In genomic region chr4:159205462-159205861, GRCh38 we compare ENCODE assay signal across 17 cellular contexts.
DNase-seq lines count a peak whose midpoint lies in the region; ATAC-seq and TF ChIP-seq lines count a peak whose summit lies in the region.
"Had no signal": no experiment of that assay in that cellular context is flagged by ENCODE, and none has a peak within 500 bp of the region (broad histone marks: within the 10 kb centered on the region; RNA-seq: fewer than 3 reads in every experiment).

No MANE protein-coding gene starts in this region.

- POLR2A ChIA-PET in RWPE1 (lab: Yijun Ruan, JAX; ENCODE audit: low non-redundant PET) = no interaction called here

- ATAC-seq in stimulated activated naive CD8-positive, alpha-beta T cell treated with anti-CD3 and anti-CD28 coated beads, Interleukin-15, amount 100 ng/mL, for 72 hours = no peak
- no peak for ATAC-seq in HG02970 (IDR thresholded peaks at IDR 0.05; ENCODE audit: low FRiP score, unreplicated experiment)
- ATAC-seq: left ventricle myocardium superior had no signal

- TF ChIP-seq CTCF in RWPE1 (conservative IDR thresholded peaks at IDR 0.05; ENCODE audit: low read depth) = no peak

- no peak overlapping the region for H3K27ac ChIP-seq in RWPE1
- H3K27ac ChIP-seq: cardiac muscle cell, neural progenitor cell had no signal

- H3K36me3 Mint-ChIP-seq in activated naive CD4-positive, alpha-beta T cell treated with anti-CD3 and anti-CD28 coated beads, Interleukin-2, amount 50 U/mL, for 24 hours = no peaks in the 10 kb centered on the region
- H3K36me3 Mint-ChIP-seq in activated T-helper 2 cell treated with anti-CD3 and anti-CD28 coated beads, Interferon-gamma antibody, Interleukin-2, Interleukin-4, amounts not matched to agents 10 μg/mL and 5 μg/mL and 100 μg/mL, durations not matched to agents 14 hours and 24 hours and 36 hours (ENCODE audit: low read depth) = no peaks in the 10 kb centered on the region

- H3K27ac Mint-ChIP-seq in activated naive CD4-positive, alpha-beta T cell treated with anti-CD3 and anti-CD28 coated beads, Interleukin-2, amount 50 U/mL, for 24 hours = peak overlapping the region; percentile 93
- H3K27ac Mint-ChIP-seq in activated T-helper 2 cell treated with anti-CD3 and anti-CD28 coated beads, Interferon-gamma antibody, Interleukin-2, Interleukin-4, amounts not matched to agents 10 μg/mL and 5 μg/mL and 100 μg/mL, durations not matched to agents 14 hours and 24 hours and 36 hours = peak overlapping the region; percentile 54
- peak overlapping the region in 1 of 2 donors; percentile 85 for H3K27ac Mint-ChIP-seq in stimulated activated naive CD8-positive, alpha-beta T cell treated with anti-CD3 and anti-CD28 coated beads, Interleukin-15, amount 100 ng/mL, for 72 hours
- H3K27ac Mint-ChIP-seq: neural progenitor cell had no signal

- no peak overlapping the region for H3K4me3 Mint-ChIP-seq in activated naive CD4-positive, alpha-beta T cell treated with anti-CD3 and anti-CD28 coated beads, Interleukin-2, amount 50 U/mL, for 24 hours
- H3K4me3 Mint-ChIP-seq in activated T-helper 2 cell treated with anti-CD3 and anti-CD28 coated beads, Interferon-gamma antibody, Interleukin-2, Interleukin-4, amounts not matched to agents 10 μg/mL and 5 μg/mL and 100 μg/mL, durations not matched to agents 14 hours and 24 hours and 36 hours (ENCODE audit: low read depth) = no peak overlapping the region
- H3K4me3 Mint-ChIP-seq in stimulated activated naive CD8-positive, alpha-beta T cell treated with anti-CD3 and anti-CD28 coated beads, Interleukin-15, amount 100 ng/mL, for 72 hours = peak overlapping the region; percentile 44 to 79
- H3K4me3 Mint-ChIP-seq: neural progenitor cell had no signal

- DNase-seq in activated naive CD4-positive, alpha-beta T cell (lab: John Stamatoyannopoulos, UW) = no peak
- DNase-seq in Kasumi-1 (lab: John Stamatoyannopoulos, UW) (peak; percentile 15 to 28), RWPE1 (ENCODE audit: low spot score) (no peak)
- no peak for DNase-seq in activated T-helper 2 cell treated with anti-CD3 and anti-CD28 coated beads, Interferon-gamma antibody, Interleukin-2, Interleukin-4, amounts not matched to agents 10 μg/mL and 5 μg/mL and 100 μg/mL, durations not matched to agents 14 hours and 24 hours and 36 hours (ENCODE audit: low spot score)
- DNase-seq in stimulated activated naive CD8-positive, alpha-beta T cell treated with anti-CD3 and anti-CD28 coated beads, Interleukin-15, amount 100 ng/mL, for 72 hours = no peak
- DNase-seq: activated CD4-positive, alpha-beta T cell treated with anti-CD3 and anti-CD28 coated beads, Interleukin-2, amount 10 ng/mL, durations not matched to agents 7 days and 5 days; DMS79; left ventricle myocardium superior; NCI-H1092 treated with DMSO at 0.1 percent for 48 hours; NCI-H2081; NK-92 treated with Interleukin-12 subunit alpha and Interleukin-12 subunit beta, amount 100 ng/mL, for 24 hours; tibial artery had no signal

- H3K9me3 Mint-ChIP-seq in activated naive CD4-positive, alpha-beta T cell treated with anti-CD3 and anti-CD28 coated beads, Interleukin-2, amount 50 U/mL, for 24 hours = no peaks in the 10 kb centered on the region
- H3K9me3 Mint-ChIP-seq in activated T-helper 2 cell treated with anti-CD3 and anti-CD28 coated beads, Interferon-gamma antibody, Interleukin-2, Interleukin-4, amounts not matched to agents 10 μg/mL and 5 μg/mL and 100 μg/mL, durations not matched to agents 14 hours and 24 hours and 36 hours = no peaks in the 10 kb centered on the region
- peaks cover 0 to 7% of the 10 kb centered on the region in 2 donors for H3K9me3 Mint-ChIP-seq in stimulated activated naive CD8-positive, alpha-beta T cell treated with anti-CD3 and anti-CD28 coated beads, Interleukin-15, amount 100 ng/mL, for 72 hours
- H3K9me3 Mint-ChIP-seq: neural progenitor cell; stimulated activated memory B cell treated with anti-CD40 and anti-IgM and Interleukin-4, amounts not matched to agents 10 μg/mL and 1 μg/mL and 100 μg/mL, for 72 hours had no signal

- intact Hi-C loops in activated T-helper 2 cell treated with anti-CD3 and anti-CD28 coated beads, Interferon-gamma antibody, Interleukin-2, Interleukin-4, amounts not matched to agents 10 μg/mL and 5 μg/mL and 100 μg/mL, durations not matched to agents 14 hours and 24 hours and 36 hours (cut with micrococcal nuclease) = loop anchor here (5.0 to 10.0 kb wide), 2 partner anchors 103 to 239 kb away; partner anchors contain the start of gene RAPGEF2

- peaks cover 41% of the 10 kb centered on the region for H3K4me1 Mint-ChIP-seq in activated naive CD4-positive, alpha-beta T cell treated with anti-CD3 and anti-CD28 coated beads, Interleukin-2, amount 50 U/mL, for 24 hours
- H3K4me1 Mint-ChIP-seq in activated T-helper 2 cell treated with anti-CD3 and anti-CD28 coated beads, Interferon-gamma antibody, Interleukin-2, Interleukin-4, amounts not matched to agents 10 μg/mL and 5 μg/mL and 100 μg/mL, durations not matched to agents 14 hours and 24 hours and 36 hours (ENCODE audit: low read depth) = peaks cover 41% of the 10 kb centered on the region
- peaks cover 55% of the 10 kb centered on the region for H3K4me1 Mint-ChIP-seq in stimulated activated naive CD8-positive, alpha-beta T cell treated with anti-CD3 and anti-CD28 coated beads, Interleukin-15, amount 100 ng/mL, for 72 hours

- CTCF ChIA-PET in RWPE1 (lab: Yijun Ruan, JAX) = no interaction called here

- no peaks in the 10 kb centered on the region for H3K27me3 Mint-ChIP-seq in activated naive CD4-positive, alpha-beta T cell treated with anti-CD3 and anti-CD28 coated beads, Interleukin-2, amount 50 U/mL, for 24 hours
- H3K27me3 Mint-ChIP-seq in activated T-helper 2 cell treated with anti-CD3 and anti-CD28 coated beads, Interferon-gamma antibody, Interleukin-2, Interleukin-4, amounts not matched to agents 10 μg/mL and 5 μg/mL and 100 μg/mL, durations not matched to agents 14 hours and 24 hours and 36 hours (ENCODE audit: low read depth) = no peaks in the 10 kb centered on the region
- no peaks in the 10 kb centered on the region for H3K27me3 Mint-ChIP-seq in stimulated activated naive CD8-positive, alpha-beta T cell treated with anti-CD3 and anti-CD28 coated beads, Interleukin-15, amount 100 ng/mL, for 72 hours
- H3K27me3 Mint-ChIP-seq: activated CD4-positive, alpha-beta T cell treated with anti-CD3 and anti-CD28 coated beads, Interleukin-2, amount 10 ng/mL, durations not matched to agents 7 days and 5 days; stimulated activated memory B cell treated with anti-CD40 and anti-IgM and Interleukin-4, amounts not matched to agents 10 μg/mL and 1 μg/mL and 100 μg/mL, for 72 hours had no signal

Comparison
In these comparisons a context has a peak if more than half of its experiments do, and no peak if none do; other contexts are left out.
1. H3K4me3 Mint-ChIP-seq: peak in stimulated activated naive CD8-positive, alpha-beta T cell treated with anti-CD3 and anti-CD28 coated beads, Interleukin-15, amount 100 ng/mL, for 72 hours (2 of 2); none in activated naive CD4-positive, alpha-beta T cell treated with anti-CD3 and anti-CD28 coated beads, Interleukin-2, amount 50 U/mL, for 24 hours (single experiment) and activated T-helper 2 cell treated with anti-CD3 and anti-CD28 coated beads, Interferon-gamma antibody, Interleukin-2, Interleukin-4, amounts not matched to agents 10 μg/mL and 5 μg/mL and 100 μg/mL, durations not matched to agents 14 hours and 24 hours and 36 hours (single experiment).
2. DNase-seq: peak in Kasumi-1 (2 of 2); none in activated naive CD4-positive, alpha-beta T cell (0 of 4), activated T-helper 2 cell treated with anti-CD3 and anti-CD28 coated beads, Interferon-gamma antibody, Interleukin-2, Interleukin-4, amounts not matched to agents 10 μg/mL and 5 μg/mL and 100 μg/mL, durations not matched to agents 14 hours and 24 hours and 36 hours (single experiment), stimulated activated naive CD8-positive, alpha-beta T cell treated with anti-CD3 and anti-CD28 coated beads, Interleukin-15, amount 100 ng/mL, for 72 hours (0 of 2) and RWPE1 (single experiment).